In genomic region chr11:122423283-122423682, GRCh38 we compare ENCODE assay signal across 22 cellular contexts.
DNase-seq lines count a peak whose midpoint lies in the region; ATAC-seq, FAIRE-seq and TF ChIP-seq lines count a peak whose summit lies in the region.
"Had no signal": no experiment of that assay in that cellular context is flagged by ENCODE, and none has a peak within 500 bp of the region (broad histone marks: within the 10 kb centered on the region; RNA-seq: fewer than 3 reads in every experiment).

No MANE protein-coding gene starts in this region.

- no peaks in the 10 kb centered on the region for H3K36me3 ChIP-seq in PC-9 (ENCODE audit: low read depth)
- no peaks in the 10 kb centered on the region for H3K36me3 ChIP-seq in mammary epithelial cell (ENCODE audit: insufficient read depth, low read length)
- H3K36me3 ChIP-seq in neural cell (ENCODE audit: insufficient read depth, low read length), result no peaks in the 10 kb centered on the region
- H3K36me3 ChIP-seq: BLaER1 treated with 17β-estradiol and CSF1 and Interleukin-3, amounts not matched to agents 10 nM and 100 nM had no signal

- no peak for TF ChIP-seq POLR2A in A549 (IDR thresholded peaks at IDR 0.05; ENCODE audit: low read length)

- 57% methylated on average over 1 of the region's 1 CpG for WGBS in A549 (ENCODE audit: missing lambda C conversion rate)
- WGBS in mammary epithelial cell (ENCODE audit: low coverage, missing lambda C conversion rate), result 92% methylated on average over 1 of the region's 1 CpG

- POLR2A ChIA-PET in A549 (lab: Yijun Ruan, JAX) (interaction anchor here (1.6 kb wide), 1 partner anchor 17 kb away, joined by 10 read pairs; no protein-coding TSS in a partner anchor), PC-9 (lab: Charles Lee; ENCODE audit: unreplicated experiment) (no interaction called here)

- H3K4me3 Mint-ChIP-seq in stimulated activated naive CD8-positive, alpha-beta T cell treated with anti-CD3 and anti-CD28 coated beads, Interleukin-15, amount 100 ng/mL, for 72 hours, result no peak overlapping the region
- no peak overlapping the region for H3K4me3 Mint-ChIP-seq in nephron progenitor cell
- H3K4me3 Mint-ChIP-seq: B cell; CD4-positive, CD25-positive, alpha-beta regulatory T cell; CD8-positive, alpha-beta memory T cell had no signal

- CTCF ChIA-PET in A549 (lab: Yijun Ruan, JAX), result interaction anchor here (0.6 to 0.9 kb wide), 3 partner anchors 83 to 767 kb away, joined by 3 read pairs; no protein-coding TSS in a partner anchor
- CTCF ChIA-PET in PC-9 (lab: Charles Lee), result interaction anchor here (0.6 kb wide), 1 partner anchor 83 kb away, joined by 3 read pairs; no protein-coding TSS in a partner anchor
- CTCF ChIA-PET in mammary epithelial cell (lab: Charles Lee; ENCODE audit: low non-redundant PET), result no interaction called here

- no peaks in the 10 kb centered on the region for H3K9me3 ChIP-seq in A549
- H3K9me3 ChIP-seq in PC-9 (ENCODE audit: insufficient read depth, low read depth), result no peaks in the 10 kb centered on the region
- H3K9me3 ChIP-seq in mammary epithelial cell (replicated peaks; ENCODE audit: insufficient read depth, low read length), result no peaks in the 10 kb centered on the region
- H3K9me3 ChIP-seq in neural cell (ENCODE audit: low read length), result no peaks in the 10 kb centered on the region
- H3K9me3 ChIP-seq: BLaER1 treated with 17β-estradiol and CSF1 and Interleukin-3, amounts not matched to agents 10 nM and 100 nM had no signal

- H3F3A ChIP-seq in PC-9 (ENCODE audit: insufficient read depth, low read depth) (no peaks in the 10 kb centered on the region), neural cell (ENCODE audit: insufficient read depth, low read length, poor library complexity, severe bottlenecking) (no peaks in the 10 kb centered on the region)

- TSS peak; percentile 91 for BruUV-seq in PC-9 (replicated peaks; lab: Mats Ljungman, UMichigan)
- no TSS peak for BruUV-seq in mammary epithelial cell (replicated peaks; lab: Mats Ljungman, UMichigan)

- H3K4me1 ChIP-seq in A549 (peaks cover 20% of the 10 kb centered on the region), PC-9 (replicated peaks; ENCODE audit: insufficient read depth) (no peaks in the 10 kb centered on the region), mammary epithelial cell (ENCODE audit: insufficient read depth, low read length) (peaks cover 20% of the 10 kb centered on the region)
- H3K4me1 ChIP-seq: BLaER1 treated with 17β-estradiol and CSF1 and Interleukin-3, amounts not matched to agents 10 nM and 100 nM had no signal

- H3K9ac ChIP-seq in mammary epithelial cell (ENCODE audit: insufficient read depth, low read length), result no peak overlapping the region
- no peak overlapping the region for H3K9ac ChIP-seq in neural cell (ENCODE audit: low read length)
- H3K9ac ChIP-seq: BLaER1 treated with 17β-estradiol and CSF1 and Interleukin-3, amounts not matched to agents 10 nM and 100 nM had no signal

- H2AFZ ChIP-seq in PC-9 (no peak overlapping the region), mammary epithelial cell (ENCODE audit: low read depth, low read length) (no peak overlapping the region), neural cell (ENCODE audit: low read depth, low read length) (no peak overlapping the region)

- H3K27me3 ChIP-seq in PC-9 (ENCODE audit: insufficient read depth, low read depth) (no peaks in the 10 kb centered on the region), mammary epithelial cell (ENCODE audit: insufficient read depth, low read length) (no peaks in the 10 kb centered on the region), neural cell (ENCODE audit: insufficient read depth, low read depth, low read length) (no peaks in the 10 kb centered on the region)
- H3K27me3 ChIP-seq: BLaER1 treated with 17β-estradiol and CSF1 and Interleukin-3, amounts not matched to agents 10 nM and 100 nM had no signal

- no peak for DNase-seq in A549 (ENCODE audit: low read depth in 1 of 2, low spot score in 1 of 2)
- DNase-seq in PC-9, result no peak
- no peak for DNase-seq in mammary epithelial cell
- no peak for DNase-seq in stimulated activated naive CD8-positive, alpha-beta T cell treated with anti-CD3 and anti-CD28 coated beads, Interleukin-15, amount 100 ng/mL, for 72 hours
- DNase-seq in nephron progenitor cell, result no peak
- DNase-seq in NCI-H345 (lab: John Stamatoyannopoulos, UW), result no peak
- DNase-seq: 8988T; CD4-positive, CD25-positive, alpha-beta regulatory T cell; CD8-positive, alpha-beta memory T cell; COR-L47; GDM1; GOT3; H7 had no signal

- TF ChIP-seq RAD21 in A549 (conservative IDR thresholded peaks at IDR 0.05 in 1 of 2, IDR thresholded peaks at IDR 0.05 in 1 of 2), result no peak
- no peak for TF ChIP-seq RAD21 in neural cell (conservative IDR thresholded peaks at IDR 0.05)

- intact Hi-C loops in PC-9 (cut with micrococcal nuclease; ENCODE audit: unreplicated experiment), result no loop called here
- intact Hi-C loops in mammary epithelial cell (cut with micrococcal nuclease), result no loop called here

- H3K27me3 Mint-ChIP-seq in stimulated activated naive CD8-positive, alpha-beta T cell treated with anti-CD3 and anti-CD28 coated beads, Interleukin-15, amount 100 ng/mL, for 72 hours, result peaks cover 8% of the 10 kb centered on the region
- H3K27me3 Mint-ChIP-seq in nephron progenitor cell (ENCODE audit: low read depth, poor library complexity), result no peaks in the 10 kb centered on the region
- H3K27me3 Mint-ChIP-seq: CD4-positive, CD25-positive, alpha-beta regulatory T cell had no signal

- H3K4me1 Mint-ChIP-seq in stimulated activated naive CD8-positive, alpha-beta T cell treated with anti-CD3 and anti-CD28 coated beads, Interleukin-15, amount 100 ng/mL, for 72 hours, result no peaks in the 10 kb centered on the region
- no peaks in the 10 kb centered on the region for H3K4me1 Mint-ChIP-seq in nephron progenitor cell
- H3K4me1 Mint-ChIP-seq: B cell; CD4-positive, CD25-positive, alpha-beta regulatory T cell; CD8-positive, alpha-beta memory T cell had no signal

- H3K4me2 ChIP-seq in A549 (peak overlapping the region; percentile 76), PC-9 (no peak overlapping the region), mammary epithelial cell (ENCODE audit: insufficient read depth, low read depth, low read length) (no peak overlapping the region), neural cell (ENCODE audit: low read length) (no peak overlapping the region)
- H3K4me2 ChIP-seq: BLaER1 treated with 17β-estradiol and CSF1 and Interleukin-3, amounts not matched to agents 10 nM and 100 nM had no signal

- ATAC-seq in A549, result no peak
- ATAC-seq in HG03280 (IDR thresholded peaks at IDR 0.05; ENCODE audit: unreplicated experiment), result no peak
- ATAC-seq in stimulated activated naive CD8-positive, alpha-beta T cell treated with anti-CD3 and anti-CD28 coated beads, Interleukin-15, amount 100 ng/mL, for 72 hours, result no peak
- ATAC-seq: HCT116 had no signal

- no peak overlapping the region for H3K27ac Mint-ChIP-seq in stimulated activated naive CD8-positive, alpha-beta T cell treated with anti-CD3 and anti-CD28 coated beads, Interleukin-15, amount 100 ng/mL, for 72 hours
- no peak overlapping the region for H3K27ac Mint-ChIP-seq in nephron progenitor cell
- H3K27ac Mint-ChIP-seq: B cell; CD4-positive, CD25-positive, alpha-beta regulatory T cell; CD8-positive, alpha-beta memory T cell had no signal

- TF ChIP-seq CTCF in A549 (IDR thresholded peaks at IDR 0.05) (no peak), PC-9 (conservative IDR thresholded peaks at IDR 0.05) (no peak), mammary epithelial cell (conservative IDR thresholded peaks at IDR 0.05 in 1 of 2, IDR thresholded peaks at IDR 0.05 in 1 of 2; ENCODE audit: extremely low read depth in 1 of 2, insufficient read depth in 1 of 2, low read depth in 1 of 2, low read length in 2 of 2) (no peak), neural cell (IDR thresholded peaks at IDR 0.05; ENCODE audit: poor library complexity, severe bottlenecking) (no peak), nephron progenitor cell (IDR thresholded peaks at IDR 0.05) (no peak)

- peaks cover 0 to under 1% of the 10 kb centered on the region in 2 donors for H3K9me3 Mint-ChIP-seq in stimulated activated naive CD8-positive, alpha-beta T cell treated with anti-CD3 and anti-CD28 coated beads, Interleukin-15, amount 100 ng/mL, for 72 hours
- H3K9me3 Mint-ChIP-seq in nephron progenitor cell, result no peaks in the 10 kb centered on the region

- H3K9me2 ChIP-seq in PC-9 (ENCODE audit: insufficient read depth) (no peaks in the 10 kb centered on the region), neural cell (ENCODE audit: insufficient read depth, low read length) (no peaks in the 10 kb centered on the region)

- H3K36me3 Mint-ChIP-seq in nephron progenitor cell (ENCODE audit: low read depth), result no peaks in the 10 kb centered on the region
- H3K36me3 Mint-ChIP-seq: CD4-positive, CD25-positive, alpha-beta regulatory T cell; CD8-positive, alpha-beta memory T cell had no signal

- dilution Hi-C loops in mammary epithelial cell (cut with HindIII; ENCODE audit: low sequenced_read_pairs), result no loop called here

- no peak for FAIRE-seq in A549 (lab: Jason Lieb, UNC)
- FAIRE-seq: D721Med, GM12892, GM18507 had no signal

- H3K4me3 ChIP-seq in A549 (no peak overlapping the region), PC-9 (no peak overlapping the region), mammary epithelial cell (replicated peaks in 1 of 3; ENCODE audit: insufficient read depth in 1 of 3, low read depth in 2 of 3, low read length in 3 of 3) (no peak overlapping the region), neural cell (ENCODE audit: low read length) (no peak overlapping the region)
- H3K4me3 ChIP-seq: BLaER1 treated with 17β-estradiol and CSF1 and Interleukin-3, amounts not matched to agents 10 nM and 100 nM had no signal

- TF ChIP-seq EP300 in A549 (IDR thresholded peaks at IDR 0.05) (no peak), neural cell (conservative IDR thresholded peaks at IDR 0.05; ENCODE audit: poor library complexity, severe bottlenecking) (peak; percentile 27)

- in situ Hi-C loops in mammary epithelial cell (cut with MboI; ENCODE audit: low sequenced_read_pairs in 2 of 2), result no loop called here

- H3K79me2 ChIP-seq in PC-9 (ENCODE audit: low read depth), result no peaks in the 10 kb centered on the region
- H3K79me2 ChIP-seq in mammary epithelial cell (ENCODE audit: insufficient read depth, low read length), result no peaks in the 10 kb centered on the region
- H3K79me2 ChIP-seq in neural cell (replicated peaks; ENCODE audit: insufficient read depth, low read length), result no peaks in the 10 kb centered on the region

- H4K20me1 ChIP-seq in PC-9 (ENCODE audit: insufficient read depth) (no peaks in the 10 kb centered on the region), mammary epithelial cell (ENCODE audit: insufficient read depth, low read length) (no peaks in the 10 kb centered on the region), neural cell (ENCODE audit: insufficient read depth) (no peaks in the 10 kb centered on the region)
- H4K20me1 ChIP-seq: BLaER1 treated with 17β-estradiol and CSF1 and Interleukin-3, amounts not matched to agents 10 nM and 100 nM had no signal

- H3K27ac ChIP-seq in A549 (peak overlapping the region; percentile 91 to 93), PC-9 (no peak overlapping the region), mammary epithelial cell (ENCODE audit: insufficient read depth, low read depth, low read length) (peak overlapping the region; percentile 59), neural cell (ENCODE audit: low read length) (no peak overlapping the region)
- H3K27ac ChIP-seq: BLaER1 treated with 17β-estradiol and CSF1 and Interleukin-3, amounts not matched to agents 10 nM and 100 nM; HL-60 had no signal

TF ChIP-seq in neural cell, 6 proteins besides CTCF, POLR2A, EP300 and RAD21 (continues in another document):
- no peak for TF ChIP-seq POLR2AphosphoS5 (IDR thresholded peaks at IDR 0.05)

Comparison
In these comparisons a context has a peak if more than half of its experiments do, and no peak if none do; other contexts are left out.
1. H3K27ac ChIP-seq: peak in A549 (2 of 2) and mammary epithelial cell (single experiment); none in PC-9 (single experiment) and neural cell (single experiment).